20 cellular contexts compared by ENCODE assay signal in genomic region chr4:64766565-64766964, GRCh38.
DNase-seq lines count a peak whose midpoint lies in the region; ATAC-seq, FAIRE-seq and TF ChIP-seq lines count a peak whose summit lies in the region.
"Had no signal": no experiment of that assay in that cellular context is flagged by ENCODE, and none has a peak within 500 bp of the region (broad histone marks: within the 10 kb centered on the region; RNA-seq: fewer than 3 reads in every experiment).

No MANE protein-coding gene starts in this region.

- H3K4me2 ChIP-seq in A549 (no peak overlapping the region), H9 (ENCODE audit: insufficient read depth, insufficient read length, low read length) (no peak overlapping the region), K562 (ENCODE audit: insufficient read depth, low read length) (no peak overlapping the region)
- H3K4me2 ChIP-seq: BLaER1 treated with 17β-estradiol and CSF1 and Interleukin-3, amounts not matched to agents 10 nM and 100 nM had no signal

- POLR2A ChIA-PET in A549 (lab: Yijun Ruan, JAX): no interaction called here
- POLR2A ChIA-PET in K562 (lab: Yijun Ruan, JAX): no interaction called here

- no peak overlapping the region for H2BK12ac ChIP-seq in H9 (ENCODE audit: insufficient read length, low read depth, low read length)

- H3K79me2 ChIP-seq in H9 (ENCODE audit: insufficient read depth, low read length) (no peaks in the 10 kb centered on the region), K562 (ENCODE audit: control insufficient read depth, insufficient read depth, low read length) (no peaks in the 10 kb centered on the region)

- WGBS in A549 (ENCODE audit: missing lambda C conversion rate): 14% methylated on average over 1 of the region's 1 CpG
- WGBS in H9 (ENCODE audit: extremely low coverage, insufficient read length, low lambda C conversion rate): no CpG with 5 or more reads among the region's 1 CpG
- WGBS in K562 (ENCODE audit: insufficient coverage, low coverage, missing lambda C conversion rate): 0% methylated on average over 1 of the region's 1 CpG

- no peak overlapping the region for H3K23ac ChIP-seq in H9 (ENCODE audit: insufficient read length, low read depth, low read length)

- CTCF ChIA-PET in A549 (lab: Yijun Ruan, JAX) (no interaction called here), K562 (lab: Yijun Ruan, JAX; ENCODE audit: low intra/inter-chr PET ratio) (no interaction called here)

- H3K27ac ChIP-seq in A549 (no peak overlapping the region), H9 (ENCODE audit: insufficient read length, low read depth, low read length) (no peak overlapping the region), K562 (ENCODE audit: extremely low read depth, low read depth, low read length) (no peak overlapping the region)
- H3K27ac ChIP-seq: BLaER1 treated with 17β-estradiol and CSF1 and Interleukin-3, amounts not matched to agents 10 nM and 100 nM; C4-2B had no signal

- peaks cover 7 to 13% (median 11%) of the 10 kb centered on the region in 3 experiments; a peak in 5 of 7 replicates for H3K36me3 Mint-ChIP-seq in H9 (ENCODE audit: insufficient read depth in 1 of 3, low read depth in 3 of 3)
- H3K36me3 Mint-ChIP-seq: CD8-positive, alpha-beta T cell had no signal

- H3K9me3 ChIP-seq in A549 (no peaks in the 10 kb centered on the region), H9 (ENCODE audit: control insufficient read depth, low read depth, low read length) (no peaks in the 10 kb centered on the region), K562 (replicated peaks; ENCODE audit: control insufficient read depth, insufficient read depth, low read depth, low read length) (no peaks in the 10 kb centered on the region)
- H3K9me3 ChIP-seq: BLaER1 treated with 17β-estradiol and CSF1 and Interleukin-3, amounts not matched to agents 10 nM and 100 nM; Caco-2 had no signal

- TF ChIP-seq POLR2A in A549 (IDR thresholded peaks at IDR 0.05; ENCODE audit: low read length): no peak
- no peak for TF ChIP-seq POLR2A in K562 (conservative IDR thresholded peaks at IDR 0.05)

- no TSS peak for BruUV-seq in K562 (replicated peaks; lab: Mats Ljungman, UMichigan)

- no peak overlapping the region for H2BK5ac ChIP-seq in H9 (ENCODE audit: insufficient read length, low read length)

- peaks cover 0 to 3% of the 10 kb centered on the region in 2 experiments; a peak in 1 of 5 replicates for H3K9me3 Mint-ChIP-seq in H9

- TF ChIP-seq CTCF in A549 (IDR thresholded peaks at IDR 0.05): no peak
- TF ChIP-seq CTCF in H9 (conservative IDR thresholded peaks at IDR 0.05): no peak
- TF ChIP-seq CTCF in K562 (IDR thresholded peaks at IDR 0.05 in 2 of 3, conservative IDR thresholded peaks at IDR 0.05 in 1 of 3; ENCODE audit: insufficient read depth in 2 of 3, low read depth in 1 of 3, low read length in 3 of 3): no peak

- intact Hi-C loops in K562 (cut with micrococcal nuclease): no loop called here

- FAIRE-seq in A549 (lab: Jason Lieb, UNC) (no peak), K562 (lab: Jason Lieb, UNC) (no peak)
- FAIRE-seq: D721Med, GM12891, GM19239 had no signal

- H2BK20ac ChIP-seq in H9 (ENCODE audit: low read depth, low read length, poor library complexity, severe bottlenecking): peak overlapping the region; percentile 26

- in situ Hi-C loops in K562 (cut with MboI): no loop called here

- H3K9me1 ChIP-seq in K562 (ENCODE audit: control insufficient read depth, insufficient read depth, low read length): no peaks in the 10 kb centered on the region

- H2BK15ac ChIP-seq in H9 (ENCODE audit: low read depth, low read length): no peak overlapping the region

- H2AK5ac ChIP-seq in H9 (ENCODE audit: insufficient read length, low read length): no peak overlapping the region

- no peak overlapping the region for H4K91ac ChIP-seq in H9 (ENCODE audit: insufficient read length, low read depth, low read length)

- no peaks in the 10 kb centered on the region for H3K4me1 ChIP-seq in A549
- no peaks in the 10 kb centered on the region for H3K4me1 ChIP-seq in H9 (ENCODE audit: insufficient read depth, low read length)
- no peaks in the 10 kb centered on the region for H3K4me1 ChIP-seq in K562 (replicated peaks in 1 of 2; ENCODE audit: control insufficient read depth in 2 of 2, insufficient read depth in 2 of 2, low read length in 2 of 2)
- H3K4me1 ChIP-seq: BLaER1 treated with 17β-estradiol and CSF1 and Interleukin-3, amounts not matched to agents 10 nM and 100 nM; Caco-2 had no signal

- no peak overlapping the region for H3K9ac ChIP-seq in H9 (ENCODE audit: extremely low read depth, insufficient read length, low read length)
- no peak overlapping the region for H3K9ac ChIP-seq in K562 (ENCODE audit: insufficient read depth in 1 of 2, low read depth in 2 of 2, low read length in 2 of 2)
- H3K9ac ChIP-seq: BLaER1 treated with 17β-estradiol and CSF1 and Interleukin-3, amounts not matched to agents 10 nM and 100 nM had no signal

- H2BK120ac ChIP-seq in H9 (ENCODE audit: low read depth, low read length, poor library complexity, severe bottlenecking): no peak overlapping the region

- no peaks in the 10 kb centered on the region for H3K79me1 ChIP-seq in H9 (ENCODE audit: insufficient read depth, low read depth, low read length, poor library complexity, severe bottlenecking)

- H3K18ac ChIP-seq in H9 (ENCODE audit: insufficient read length, low read depth, low read length): no peak overlapping the region

- no peak overlapping the region for H4K5ac ChIP-seq in H9 (ENCODE audit: insufficient read length, low read depth, low read length)

- TF ChIP-seq EP300 in A549 (IDR thresholded peaks at IDR 0.05) (no peak), K562 (IDR thresholded peaks at IDR 0.05; ENCODE audit: low read length) (no peak)

- no peak for DNase-seq in A549 (ENCODE audit: low read depth in 1 of 2, low spot score in 1 of 2)
- DNase-seq in H9: no peak
- DNase-seq in K562 (ENCODE audit: extremely low read depth in 1 of 4, low spot score in 3 of 4): no peak
- DNase-seq in HuH-7.5 (ENCODE audit: low spot score): no peak
- DNase-seq in NCI-H446 treated with DMSO at 0.1 percent for 48 hours (lab: John Stamatoyannopoulos, UW): no peak
- DNase-seq: 8988T; AML-193; Caco-2; Calu3; CD4-positive, alpha-beta T cell; CD8-positive, alpha-beta T cell; DMS79 treated with DMSO at 0.1 percent for 48 hours; GF-D8 had no signal

- H3T11ph ChIP-seq in H9 (ENCODE audit: low read length): no peak overlapping the region

- H3K14ac ChIP-seq in H9 (ENCODE audit: insufficient read depth, low read length): no peak overlapping the region

- ATAC-seq in A549 (no peak), K562 (no peak), HG02571 (IDR thresholded peaks at IDR 0.05; ENCODE audit: unreplicated experiment) (no peak)
- ATAC-seq: CD8-positive, alpha-beta T cell had no signal

- no peak overlapping the region for H4K8ac ChIP-seq in H9 (replicated peaks; ENCODE audit: insufficient read length, low read depth, low read length)

- no peaks in the 10 kb centered on the region for H3K27me3 Mint-ChIP-seq in H9 (ENCODE audit: low read depth)
- H3K27me3 Mint-ChIP-seq: B cell; CD4-positive, alpha-beta T cell had no signal

- no peaks in the 10 kb centered on the region for H4K20me1 ChIP-seq in H9 (ENCODE audit: control insufficient read depth, insufficient read depth, insufficient read length)
- H4K20me1 ChIP-seq in K562 (replicated peaks; ENCODE audit: control insufficient read depth, insufficient read depth, low read length): no peaks in the 10 kb centered on the region
- H4K20me1 ChIP-seq: BLaER1 treated with 17β-estradiol and CSF1 and Interleukin-3, amounts not matched to agents 10 nM and 100 nM had no signal

- no peaks in the 10 kb centered on the region for H3K27me3 ChIP-seq in H9 (ENCODE audit: insufficient read depth, low read length)
- H3K27me3 ChIP-seq in K562 (ENCODE audit: control insufficient read depth in 2 of 2, insufficient read depth in 2 of 2, low read length in 2 of 2): no peaks in the 10 kb centered on the region
- H3K27me3 ChIP-seq: BLaER1 treated with 17β-estradiol and CSF1 and Interleukin-3, amounts not matched to agents 10 nM and 100 nM had no signal

- no peak overlapping the region for H3K27ac Mint-ChIP-seq in H9
- H3K27ac Mint-ChIP-seq: B cell; CD4-positive, alpha-beta T cell; CD8-positive, alpha-beta T cell had no signal

- no peak overlapping the region for H2AFZ ChIP-seq in H9 (ENCODE audit: low read length)
- no peak overlapping the region for H2AFZ ChIP-seq in K562 (ENCODE audit: low read depth, low read length)

- H3K4me3 ChIP-seq in A549: no peak overlapping the region
- H3K4me3 ChIP-seq in K562: no peak overlapping the region
- H3K4me3 ChIP-seq: BLaER1 treated with 17β-estradiol and CSF1 and Interleukin-3, amounts not matched to agents 10 nM and 100 nM had no signal

- no peak overlapping the region for H3K4me3 Mint-ChIP-seq in H9
- H3K4me3 Mint-ChIP-seq: B cell; CD4-positive, alpha-beta T cell; CD8-positive, alpha-beta T cell had no signal

- TF ChIP-seq RAD21 in A549 (conservative IDR thresholded peaks at IDR 0.05 in 1 of 2, IDR thresholded peaks at IDR 0.05 in 1 of 2) (no peak), K562 (CRISPR knock-in tag; conservative IDR thresholded peaks at IDR 0.05 in 1 of 2, IDR thresholded peaks at IDR 0.05 in 1 of 2) (no peak)

- no peaks in the 10 kb centered on the region for H3K36me3 ChIP-seq in K562 (ENCODE audit: control insufficient read depth, insufficient read depth, low read length)
- H3K36me3 ChIP-seq: BLaER1 treated with 17β-estradiol and CSF1 and Interleukin-3, amounts not matched to agents 10 nM and 100 nM had no signal

- H3K4me1 Mint-ChIP-seq in H9: peaks cover 6 to 9% of the 10 kb centered on the region in 2 experiments
- H3K4me1 Mint-ChIP-seq: B cell had no signal

- H3K23me2 ChIP-seq in H9 (ENCODE audit: insufficient read length, low read depth, low read length, poor library complexity, severe bottlenecking): no peaks in the 10 kb centered on the region

- no peak overlapping the region for H3K4ac ChIP-seq in H9 (ENCODE audit: low read depth, low read length)

- H3K56ac ChIP-seq in H9 (ENCODE audit: insufficient read length, low read depth, low read length): no peak overlapping the region

TF ChIP-seq in A549, 52 proteins besides CTCF, POLR2A, EP300 and RAD21 (continues in another document):
- no peak for TF ChIP-seq ZNF302 (CRISPR knock-in tag; IDR thresholded peaks at IDR 0.05)

TF ChIP-seq in K562, 482 proteins besides CTCF, POLR2A, EP300 and RAD21 (continues in another document):
- TF ChIP-seq FOXA3 (CRISPR knock-in tag; conservative IDR thresholded peaks at IDR 0.05 in 1 of 2, IDR thresholded peaks at IDR 0.05 in 1 of 2): no peak
- TF ChIP-seq PHF20 (IDR thresholded peaks at IDR 0.05; ENCODE audit: partially characterized antibody): no peak

Comparison
In these comparisons a context has a peak if more than half of its experiments do, and no peak if none do; other contexts are left out.
1. Of the 35 proteins assayed by ChIP-seq in both K562 and A549: peak only in K562: none; only in A549: MAFK; in both: none; in neither: 34.